ENCODE assay signal across 12 cellular contexts in the genomic region with DNA sequence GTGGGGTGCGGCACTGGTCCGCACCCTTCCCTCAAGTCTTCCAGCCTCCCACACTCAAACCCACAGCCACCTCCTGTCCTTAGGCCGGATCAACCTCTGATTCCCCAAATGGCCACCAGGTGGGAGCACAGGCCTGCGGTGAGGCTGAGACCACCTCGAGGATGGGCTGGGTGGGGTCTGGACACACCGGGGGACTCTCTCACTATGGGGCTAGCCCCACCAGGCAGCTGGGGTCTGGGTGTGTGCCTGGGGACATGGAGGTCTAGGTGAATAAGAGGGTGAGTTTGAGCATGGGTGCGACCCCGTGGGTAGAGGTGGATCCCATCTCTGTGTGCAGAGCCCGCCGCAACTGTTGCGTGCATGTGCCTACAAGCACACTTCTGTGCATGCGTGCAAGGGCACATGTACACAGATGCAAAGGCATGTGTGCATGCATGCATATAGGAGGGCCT. TPM values are rescaled to one million over a fixed set of nuclear protein-coding genes. Genes with fewer than 3 reads are reported as not detected.
DNase-seq lines count a peak whose midpoint lies in the region; ATAC-seq and TF ChIP-seq lines count a peak whose summit lies in the region.
"Had no signal": no experiment of that assay in that cellular context is flagged by ENCODE, and none has a peak within 500 bp of the region (broad histone marks: within the 10 kb centered on the region; RNA-seq: fewer than 3 reads in every experiment).

No MANE protein-coding gene starts in this region.

- H3K27ac ChIP-seq in dorsolateral prefrontal cortex: no peak overlapping the region
- H3K27ac ChIP-seq: skin epidermis had no signal

- intact Hi-C loops in dorsolateral prefrontal cortex (cut with DNase I) (loop anchor here (2.0 to 10.0 kb wide), 5 partner anchors 312 to 580 kb away; partner anchors contain the start of gene CRYBB3 (in 1 of the 2)), posterior cingulate gyrus (cut with DNase I) (loop anchor here (10.0 kb wide), 2 partner anchors 410 to 560 kb away; no protein-coding TSS in a partner anchor)

- H3K27me3 ChIP-seq in dorsolateral prefrontal cortex: no peaks in the 10 kb centered on the region

- ATAC-seq in GM18861 (IDR thresholded peaks at IDR 0.05; ENCODE audit: unreplicated experiment): no peak

- no peak overlapping the region for H3K4me3 ChIP-seq in NB4 (ENCODE audit: low read depth, low read length)
- H3K4me3 ChIP-seq in dorsolateral prefrontal cortex: no peak overlapping the region
- H3K4me3 ChIP-seq: skin epidermis had no signal

- peak; percentile 36 for DNase-seq in NCI-H748 (lab: John Stamatoyannopoulos, UW; ENCODE audit: unreplicated experiment)
- DNase-seq in NCI-H748 treated with DMSO at 0.1 percent for 48 hours (lab: John Stamatoyannopoulos, UW): no peak
- no peak for DNase-seq in NB4 (ENCODE audit: low read depth)
- DNase-seq in dorsolateral prefrontal cortex: peak in 3 of 10 donors; percentile 17 to 46 (median 18)
- peak in 6 of 10 donors; percentile 21 to 87 (median 46) for DNase-seq in posterior cingulate gyrus
- DNase-seq in NCI-H2029 treated with DMSO at 0.1 percent for 48 hours (lab: John Stamatoyannopoulos, UW): no peak
- DNase-seq in effector CD4-positive, alpha-beta T cell: no peak
- DNase-seq: CD4-positive, alpha-beta memory T cell; NCI-H2081 treated with DMSO at 0.1 percent for 48 hours had no signal

- TF ChIP-seq POLR2A in NB4 (IDR thresholded peaks at IDR 0.05; ENCODE audit: extremely low read depth, insufficient read length): no peak

- TF ChIP-seq CTCF in NB4 (IDR thresholded peaks at IDR 0.05; ENCODE audit: low read depth, low read length) (peak; percentile 46), dorsolateral prefrontal cortex (IDR thresholded peaks at IDR 0.05 in 54 of 56, conservative IDR thresholded peaks at IDR 0.05 in 2 of 56; ENCODE audit: low read depth in 1 of 56, partially characterized antibody in 56 of 56) (peak in 55 of 56 donors; percentile 31 to 71 (median 56))

RNA-seq across cellular contexts. Expression of gene MYO18B, which starts 32.6 kb away (rescaled TPM):
- total RNA-seq in dorsolateral prefrontal cortex: 1 to 10 TPM in 12 of 120 experiments, under 1 TPM in 105, not detected in 3; 0.06 to 2.0 (median 0.45) TPM
- total RNA-seq: frontal cortex had no signal

Comparison
In these comparisons a context has a peak if more than half of its experiments do, and no peak if none do; other contexts are left out.
1. DNase-seq: peak in NCI-H748 (single experiment) and posterior cingulate gyrus (6 of 10); none in NCI-H748 treated with DMSO at 0.1 percent for 48 hours (single experiment), NB4 (single experiment), NCI-H2029 treated with DMSO at 0.1 percent for 48 hours (single experiment) and effector CD4-positive, alpha-beta T cell (single experiment).